ENCODE assay signal across 16 cellular contexts in genomic region chrX:149573456-149573855, GRCh38. TPM values are rescaled to one million over a fixed set of nuclear protein-coding genes. Genes with fewer than 3 reads are reported as not detected.
DNase-seq lines count a peak whose midpoint lies in the region; ATAC-seq and TF ChIP-seq lines count a peak whose summit lies in the region.
"Not testable (repeated sequence)": the region's sequence is repeated elsewhere in the genome, so short reads cannot be mapped to it uniquely, and the experiment has no call there.
"Had no signal": no experiment of that assay in that cellular context is flagged by ENCODE, and none has a peak within 500 bp of the region (broad histone marks: within the 10 kb centered on the region; RNA-seq: fewer than 3 reads in every experiment).

No MANE protein-coding gene starts in this region.

- CTCF ChIA-PET in Panc1 (lab: Charles Lee) = not testable (repeated sequence)

- not testable (repeated sequence) for H3K4me3 ChIP-seq in Panc1 (ENCODE audit: low read depth in 2 of 2, low read length in 2 of 2)

- H3K27ac ChIP-seq in Panc1 (ENCODE audit: low read length) = not testable (repeated sequence)

- TF ChIP-seq CTCF in Panc1 (IDR thresholded peaks at IDR 0.05) = not testable (repeated sequence)

- intact Hi-C loops in Panc1 (cut with micrococcal nuclease; ENCODE audit: unreplicated experiment) = not testable (repeated sequence)

- ATAC-seq in GM18870 (IDR thresholded peaks at IDR 0.05; ENCODE audit: unreplicated experiment) (peak; percentile 100), GM19467 (IDR thresholded peaks at IDR 0.05; ENCODE audit: unreplicated experiment) (peak; percentile 99), GM21825 (IDR thresholded peaks at IDR 0.05; ENCODE audit: unreplicated experiment) (peak; percentile 100), HG02973 (IDR thresholded peaks at IDR 0.05; ENCODE audit: unreplicated experiment) (peak; percentile 100), HG03342 (IDR thresholded peaks at IDR 0.05; ENCODE audit: unreplicated experiment) (peak; percentile 100), Panc1 (peak; percentile 48; the same call in 1 of the 2 replicates), esophagus mucosa (peak; percentile 43)

- not testable (repeated sequence) for H3K4me1 ChIP-seq in Panc1 (ENCODE audit: control insufficient read depth, insufficient read depth, low read length)

- in situ Hi-C loops in Panc1 (cut with HindIII; ENCODE audit: low pct_unique_long_range_greater_than_20kb, low sequenced_read_pairs) = not testable (repeated sequence)

- not testable (repeated sequence) for DNase-seq in Panc1 (ENCODE audit: low read depth, low spot score)

- POLR2A ChIA-PET in Panc1 (lab: Charles Lee) = not testable (repeated sequence)

- not testable (repeated sequence) for BruUV-seq in Panc1 (replicated peaks; lab: Mats Ljungman, UMichigan)

- not testable (repeated sequence) for H3K9me3 ChIP-seq in Panc1 (ENCODE audit: control insufficient read depth, insufficient read depth, low read depth, low read length)

- not testable (repeated sequence) for H3K36me3 ChIP-seq in Panc1 (ENCODE audit: control insufficient read depth, insufficient read depth, low read length)

- H3K27me3 ChIP-seq in Panc1 (ENCODE audit: control insufficient read depth, insufficient read depth, low read length) = not testable (repeated sequence)

RNA-seq across cellular contexts. Expression of gene MAGEA9B, which starts 13.8 kb away (rescaled TPM):
- total RNA-seq in Panc1 (2021; ENCODE audit: unreplicated experiment) = not detected
- polyA plus RNA-seq in Panc1 (2012; ENCODE audit: insufficient read length) = not detected
- not detected for total RNA-seq in esophagus mucosa
- total RNA-seq: dermis microvascular lymphatic vessel endothelial cell, epithelial cell of proximal tubule, gastroesophageal sphincter, left cardiac atrium, mesothelial cell of epicardium, pulmonary artery endothelial cell, SJCRH30 had no signal
- polyA plus RNA-seq: adipose tissue had no signal

RNA-seq across cellular contexts. Expression of gene HSFX2, which starts 21.7 kb away (rescaled TPM):
- total RNA-seq in Panc1 (2021; ENCODE audit: unreplicated experiment) (0.26 TPM), esophagus mucosa (not detected)
- polyA plus RNA-seq in Panc1 (2012; ENCODE audit: insufficient read length) = not detected
- total RNA-seq: Daoy, epithelial cell of proximal tubule, gastroesophageal sphincter, left cardiac atrium, mesothelial cell of epicardium, pulmonary artery endothelial cell, SJCRH30 had no signal

RNA-seq across cellular contexts. Expression of gene HSFX3, which starts 23.7 kb away (rescaled TPM):
- not detected for total RNA-seq in Panc1 (2021; ENCODE audit: unreplicated experiment)
- polyA plus RNA-seq in Panc1 (2012; ENCODE audit: insufficient read length) = not detected
- total RNA-seq in esophagus mucosa = not detected
- total RNA-seq: Daoy, dermis microvascular lymphatic vessel endothelial cell, epithelial cell of proximal tubule, gastroesophageal sphincter, left cardiac atrium, mesothelial cell of epicardium, pulmonary artery endothelial cell, SJCRH30 had no signal
- polyA plus RNA-seq: adipose tissue had no signal

RNA-seq across cellular contexts. Expression of gene EOLA1, which starts 32.6 kb away (rescaled TPM):
- total RNA-seq in Panc1 (2021; ENCODE audit: unreplicated experiment) = 26.8 TPM
- 28.5 TPM for polyA plus RNA-seq in Panc1 (2012; ENCODE audit: insufficient read length)
- 14.6 TPM for total RNA-seq in esophagus mucosa

RNA-seq across cellular contexts. Expression of gene TMEM185A, which starts 58.1 kb away (rescaled TPM):
- 27.3 TPM for total RNA-seq in Panc1 (2021; ENCODE audit: unreplicated experiment)
- polyA plus RNA-seq in Panc1 (2012; ENCODE audit: insufficient read length) = 39.1 TPM
- total RNA-seq in esophagus mucosa = 16.5 TPM

Comparison
In these comparisons a context has a peak if more than half of its experiments do, and no peak if none do; other contexts are left out.
1. ATAC-seq: peak in every context shown above with its lines; median percentile 100 in GM18870; 100 in GM21825; 100 in HG02973; 100 in HG03342; 99 in GM19467; 48 in Panc1; 43 in esophagus mucosa.